In genomic region chr19:1938071-1938470, GRCh38 we compare ENCODE assay signal across 1 cellular context.
TF ChIP-seq lines count a peak whose summit lies in the region.

No MANE protein-coding gene starts in this region.

TF ChIP-seq in IMR-90, 13 proteins besides CTCF, POLR2A, EP300 and RAD21:
- TF ChIP-seq FOS (IDR thresholded peaks at IDR 0.05; ENCODE audit: low read depth, low read length): no peak
- no peak for TF ChIP-seq NFE2L2 (IDR thresholded peaks at IDR 0.05; ENCODE audit: low read depth, low read length)
- no peak for TF ChIP-seq MAZ (IDR thresholded peaks at IDR 0.05; ENCODE audit: borderline replicate concordance, low read depth, low read length)
- TF ChIP-seq MXI1 (IDR thresholded peaks at IDR 0.05; ENCODE audit: borderline replicate concordance, low read depth, low read length): no peak
